ENCODE assay signal across 23 cellular contexts in the genomic region with DNA sequence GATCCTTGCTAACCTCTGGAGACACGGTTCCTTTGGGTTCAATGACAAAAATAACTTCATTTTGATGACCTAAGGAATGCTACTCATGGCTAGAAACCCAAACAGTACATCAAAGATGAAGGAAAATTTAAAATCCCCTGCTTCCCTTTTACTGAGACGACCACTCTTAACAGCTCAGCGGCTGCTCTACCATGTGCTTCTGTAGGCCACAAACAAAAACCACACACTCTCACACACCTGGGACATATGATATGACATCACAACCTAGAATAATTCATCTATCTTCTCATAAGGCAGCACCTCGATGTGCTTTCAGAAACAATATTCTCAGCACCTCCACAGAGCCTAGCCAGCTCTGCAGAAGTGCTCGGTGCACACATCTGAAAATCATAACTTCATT. TPM values are rescaled to one million over a fixed set of nuclear protein-coding genes. Genes with fewer than 3 reads are reported as not detected.
DNase-seq lines count a peak whose midpoint lies in the region; ATAC-seq and TF ChIP-seq lines count a peak whose summit lies in the region.
"Had no signal": no experiment of that assay in that cellular context is flagged by ENCODE, and none has a peak within 500 bp of the region (broad histone marks: within the 10 kb centered on the region; RNA-seq: fewer than 3 reads in every experiment).

No MANE protein-coding gene starts in this region.

- no peak overlapping the region for H3K4me3 Mint-ChIP-seq in mesothelial cell of epicardium
- H3K4me3 Mint-ChIP-seq: CD4-positive, alpha-beta memory T cell had no signal

- H3K9me3 Mint-ChIP-seq in mesothelial cell of epicardium, result no peaks in the 10 kb centered on the region
- H3K9me3 Mint-ChIP-seq: CD4-positive, alpha-beta memory T cell had no signal

- intact Hi-C loops in psoas muscle (cut with DNase I), result loop anchor here (2.0 to 5.0 kb wide), 2 partner anchors 19 to 33 kb away; a partner anchor contains a TSS

- peaks cover 0 to 16% (median 0%) of the 10 kb centered on the region in 11 experiments; a peak in 2 of 22 replicates for H4K20me1 ChIP-seq in BLaER1 treated with 17β-estradiol and CSF1 and Interleukin-3, amounts not matched to agents 10 nM and 100 nM

- H3K4me1 ChIP-seq in BLaER1 treated with 17β-estradiol and CSF1 and Interleukin-3, amounts not matched to agents 10 nM and 100 nM, result peaks cover 10 to 91% (median 81%) of the 10 kb centered on the region in 10 experiments
- peaks cover 66% of the 10 kb centered on the region for H3K4me1 ChIP-seq in psoas muscle

- H3K36me3 Mint-ChIP-seq in mesothelial cell of epicardium, result no peaks in the 10 kb centered on the region
- H3K36me3 Mint-ChIP-seq: CD4-positive, alpha-beta memory T cell had no signal

- no peak for TF ChIP-seq CTCF in mesothelial cell of epicardium (IDR thresholded peaks at IDR 0.05; ENCODE audit: unreplicated experiment)
- TF ChIP-seq CTCF in psoas muscle (IDR thresholded peaks at IDR 0.05), result no peak

- DNase-seq in Jurkat, Clone E6-1 (ENCODE audit: low read depth, low spot score), result peak; percentile 39
- DNase-seq in mesothelial cell of epicardium (ENCODE audit: low spot score in 2 of 2, unreplicated experiment in 2 of 2) (no peak), psoas muscle (no peak), DMS 273 treated with DMSO at 0.1 percent for 48 hours (lab: John Stamatoyannopoulos, UW) (no peak), NCI-H187 (lab: John Stamatoyannopoulos, UW) (no peak), SW480 (ENCODE audit: low spot score) (no peak), AG08396 (ENCODE audit: low spot score) (no peak)
- DNase-seq: C1 segment of cervical spinal cord; CD4-positive, alpha-beta memory T cell; COR-L47; GF-D8; KBM-7; MV-4-11; NCI-H1105 treated with DMSO at 0.1 percent for 48 hours; NCI-H146; NCI-H2029; NCI-H446; NCI-H524 treated with DMSO at 0.1 percent for 48 hours; NCI-H774; PC-9; SHP77 had no signal

- 50 to 54% (median 50%) methylated on average over 5 of the region's 5 CpGs for WGBS in psoas muscle, 3 donors

- no peaks in the 10 kb centered on the region for H3K27me3 Mint-ChIP-seq in mesothelial cell of epicardium (ENCODE audit: low read depth)
- H3K27me3 Mint-ChIP-seq: CD4-positive, alpha-beta memory T cell had no signal

- peaks cover 0 to 8% (median 0%) of the 10 kb centered on the region in 11 experiments; a peak in 1 of 22 replicates for H3K9me3 ChIP-seq in BLaER1 treated with 17β-estradiol and CSF1 and Interleukin-3, amounts not matched to agents 10 nM and 100 nM (replicated peaks in 1 of 11)
- H3K9me3 ChIP-seq in psoas muscle, result no peaks in the 10 kb centered on the region

- peaks cover 0 to 11% (median 0%) of the 10 kb centered on the region in 11 experiments; a peak in 2 of 22 replicates for H3K27me3 ChIP-seq in BLaER1 treated with 17β-estradiol and CSF1 and Interleukin-3, amounts not matched to agents 10 nM and 100 nM
- H3K27me3 ChIP-seq in psoas muscle (ENCODE audit: insufficient read depth in 3 of 3, low read length in 2 of 3), result no peaks in the 10 kb centered on the region

- H3K27ac Mint-ChIP-seq in mesothelial cell of epicardium, result peak overlapping the region; percentile 27

- no peaks in the 10 kb centered on the region for H3K36me3 ChIP-seq in BLaER1 treated with 17β-estradiol and CSF1 and Interleukin-3, amounts not matched to agents 10 nM and 100 nM
- H3K36me3 ChIP-seq in psoas muscle (ENCODE audit: insufficient read depth in 1 of 2, low read depth in 1 of 2), result peaks cover 0 to 28% of the 10 kb centered on the region in 2 donors

- H3K4me1 Mint-ChIP-seq in mesothelial cell of epicardium, result peaks cover 31% of the 10 kb centered on the region

- ATAC-seq in psoas muscle, result no peak
- ATAC-seq: HCT116 had no signal

- peak overlapping the region in 1 of 11 experiments; percentile 28; a peak in 1 of 22 replicates for H3K9ac ChIP-seq in BLaER1 treated with 17β-estradiol and CSF1 and Interleukin-3, amounts not matched to agents 10 nM and 100 nM

- peak overlapping the region in 9 of 11 experiments; percentile 29 to 85 (median 68); a peak in 17 of 22 replicates for H3K4me2 ChIP-seq in BLaER1 treated with 17β-estradiol and CSF1 and Interleukin-3, amounts not matched to agents 10 nM and 100 nM
- H3K4me2 ChIP-seq: PC-9 had no signal

- no peak overlapping the region for H3K27ac ChIP-seq in BLaER1 treated with 17β-estradiol and CSF1 and Interleukin-3, amounts not matched to agents 10 nM and 100 nM
- H3K27ac ChIP-seq in psoas muscle, result peak overlapping the region; percentile 98
- H3K27ac ChIP-seq: PC-9 had no signal

- no peak overlapping the region for H3K4me3 ChIP-seq in BLaER1 treated with 17β-estradiol and CSF1 and Interleukin-3, amounts not matched to agents 10 nM and 100 nM
- no peak overlapping the region for H3K4me3 ChIP-seq in Jurkat, Clone E6-1 (ENCODE audit: low read length)
- peak overlapping the region; percentile 79 for H3K4me3 ChIP-seq in psoas muscle
- H3K4me3 ChIP-seq: PC-9 had no signal

RNA-seq across cellular contexts. Expression of a gene that starts 34.7 kb away (rescaled TPM):
- polyA plus RNA-seq in Jurkat, Clone E6-1 (2012; ENCODE audit: insufficient read depth, insufficient read length), result 1.3 TPM
- total RNA-seq in mesothelial cell of epicardium (2.7 to 3.5 TPM (median 3.1 TPM) in 3 replicates), psoas muscle (100 to 1,000 TPM; 127 to 956 (median 461) TPM)
- polyA plus RNA-seq in psoas muscle, result 100 to 1,000 TPM in 2 of 3 donors, 10 to 100 TPM in 1; 82.2 to 295 (median 123) TPM

Comparison
In these comparisons a context has a peak if more than half of its experiments do, and no peak if none do; other contexts are left out.
1. RNA of a gene that starts 34.7 kb away (total RNA-seq): 127 to 956 TPM in psoas muscle; 2.7 to 3.5 TPM in mesothelial cell of epicardium; every median in the first group is over 10 times any median in the second.